In genomic region chr12:41512531-41512930, GRCh38 we compare ENCODE assay signal across 29 cellular contexts.
DNase-seq lines count a peak whose midpoint lies in the region; ATAC-seq and TF ChIP-seq lines count a peak whose summit lies in the region.
"Had no signal": no experiment of that assay in that cellular context is flagged by ENCODE, and none has a peak within 500 bp of the region (broad histone marks: within the 10 kb centered on the region; RNA-seq: fewer than 3 reads in every experiment).

No MANE protein-coding gene starts in this region.

- no peaks in the 10 kb centered on the region for H3K9me3 ChIP-seq in SJCRH30 (replicated peaks)
- no peaks in the 10 kb centered on the region for H3K9me3 ChIP-seq in mucosa of descending colon
- H3K9me3 ChIP-seq: BLaER1 treated with 17β-estradiol and CSF1 and Interleukin-3, amounts not matched to agents 10 nM and 100 nM; neutrophil; suprapubic skin; uterus had no signal

- DNase-seq in SJCRH30 (peak; percentile 64 to 73), glomerular endothelial cell (ENCODE audit: extremely low read depth, low read depth, low spot score) (peak; percentile 18), mucosa of descending colon (no peak), GM19240 (ENCODE audit: insufficient read length, low spot score) (no peak), SKM-1 treated with dmso at 0.1 percent for 144 hours (lab: John Stamatoyannopoulos, UW; ENCODE audit: unreplicated experiment) (no peak), DMS79 (lab: John Stamatoyannopoulos, UW) (no peak), G401 (ENCODE audit: low spot score) (no peak)
- DNase-seq: activated CD4-positive, alpha-beta T cell treated with anti-CD3 and anti-CD28 coated beads, Interleukin-2, amount 50 U/mL, for 48 hours; activated CD4-positive, CD25-positive, alpha-beta regulatory T cell; activated CD8-positive, alpha-beta memory T cell treated with anti-CD3 and anti-CD28 coated beads, Interleukin-2, amount 50 U/mL, for 4 hours; anterior cingulate cortex; Calu3; dorsolateral prefrontal cortex; NCI-H1105; NCI-H2029 treated with DMSO at 0.1 percent for 48 hours; NCI-H345; NCI-H774; SHP77; stimulated activated CD4-positive, alpha-beta T cell treated with anti-CD3 and anti-CD28 coated beads, Interleukin-4, amount 100 ng/mL, for 1 hour; SW 1271; T1000 had no signal

- ATAC-seq in mucosa of descending colon, result peak; percentile 40
- ATAC-seq: stimulated activated memory B cell treated with anti-CD40 and anti-IgM and Interleukin-4, amounts not matched to agents 10 μg/mL and 1 μg/mL and 100 μg/mL, for 72 hours had no signal

- H3K36me3 ChIP-seq in SJCRH30 (no peaks in the 10 kb centered on the region), mucosa of descending colon (ENCODE audit: low read depth) (no peaks in the 10 kb centered on the region)
- H3K36me3 ChIP-seq: BLaER1 treated with 17β-estradiol and CSF1 and Interleukin-3, amounts not matched to agents 10 nM and 100 nM; cardiac muscle cell; neutrophil; suprapubic skin; uterus had no signal

- TF ChIP-seq CTCF in C4-2B (conservative IDR thresholded peaks at IDR 0.05), result no peak
- no peak for TF ChIP-seq CTCF in mucosa of descending colon (IDR thresholded peaks at IDR 0.05)

- intact Hi-C loops in mucosa of descending colon (cut with DNase I, micrococcal nuclease), result no loop called here

- no peaks in the 10 kb centered on the region for H3K27me3 ChIP-seq in SJCRH30
- H3K27me3 ChIP-seq: BLaER1 treated with 17β-estradiol and CSF1 and Interleukin-3, amounts not matched to agents 10 nM and 100 nM; cardiac muscle cell; dorsolateral prefrontal cortex; neutrophil; suprapubic skin; uterus had no signal

- H3K4me1 ChIP-seq in SJCRH30 (peaks cover 42% of the 10 kb centered on the region), mucosa of descending colon (ENCODE audit: low read depth) (no peaks in the 10 kb centered on the region)
- H3K4me1 ChIP-seq: uterus had no signal

- H3K27ac ChIP-seq in C4-2B (peak overlapping the region; percentile 33; the same call in 1 of the 2 replicates), SJCRH30 (peak overlapping the region; percentile 48)
- H3K27ac ChIP-seq: BLaER1 treated with 17β-estradiol and CSF1 and Interleukin-3, amounts not matched to agents 10 nM and 100 nM; cardiac muscle cell; neutrophil; suprapubic skin; uterus had no signal

- in situ Hi-C loops in G401 (cut with HindIII; ENCODE audit: low sequenced_read_pairs), result no loop called here

- H3K4me3 ChIP-seq in SJCRH30, result no peak overlapping the region
- H3K4me3 ChIP-seq in mucosa of descending colon, result no peak overlapping the region
- H3K4me3 ChIP-seq: BLaER1 treated with 17β-estradiol and CSF1 and Interleukin-3, amounts not matched to agents 10 nM and 100 nM; cardiac muscle cell; dorsolateral prefrontal cortex; lung; suprapubic skin; uterus had no signal

Comparison
In these comparisons a context has a peak if more than half of its experiments do, and no peak if none do; other contexts are left out.
1. DNase-seq: peak in SJCRH30 (2 of 2) and glomerular endothelial cell (single experiment); none in mucosa of descending colon (0 of 3), GM19240 (single experiment), SKM-1 treated with dmso at 0.1 percent for 144 hours (single experiment), DMS79 (single experiment) and G401 (single experiment).